Comparison of ENCODE assay signal across 20 cellular contexts in the genomic region with DNA sequence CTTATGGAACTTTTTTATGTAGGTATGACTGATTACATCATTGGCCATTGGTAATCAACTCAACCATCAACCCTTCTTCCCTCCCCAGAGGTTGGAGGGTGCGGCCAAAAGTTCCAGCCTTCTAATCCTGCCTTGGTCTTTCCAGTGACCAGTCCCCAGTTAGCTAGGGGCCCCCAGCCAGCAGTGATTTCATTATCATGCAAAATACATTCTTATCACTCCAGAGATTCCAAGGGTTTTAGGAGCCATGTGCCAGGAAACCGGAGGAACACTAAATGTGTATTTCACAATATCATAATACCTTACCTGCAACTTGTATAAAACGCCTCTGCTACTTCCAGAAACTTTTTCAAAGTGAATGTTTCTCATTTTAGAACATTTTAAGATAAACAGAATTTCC.
DNase-seq lines count a peak whose midpoint lies in the region; ATAC-seq, FAIRE-seq and TF ChIP-seq lines count a peak whose summit lies in the region.
"Had no signal": no experiment of that assay in that cellular context is flagged by ENCODE, and none has a peak within 500 bp of the region (broad histone marks: within the 10 kb centered on the region; RNA-seq: fewer than 3 reads in every experiment).

No MANE protein-coding gene starts in this region.

- H3K4me1 ChIP-seq in HAP-1: peaks cover 11% of the 10 kb centered on the region
- H3K4me1 ChIP-seq in astrocyte (ENCODE audit: insufficient read depth, low read length): no peaks in the 10 kb centered on the region
- no peaks in the 10 kb centered on the region for H3K4me1 ChIP-seq in mesendoderm (ENCODE audit: control insufficient read depth, low read depth, low read length)
- H3K4me1 ChIP-seq: A549 had no signal

- no peaks in the 10 kb centered on the region for H4K20me1 ChIP-seq in astrocyte (ENCODE audit: insufficient read depth, low read length)

- H3K79me1 ChIP-seq in mesendoderm (ENCODE audit: low read length): no peaks in the 10 kb centered on the region

- no peak for TF ChIP-seq CTCF in astrocyte (IDR thresholded peaks at IDR 0.05; ENCODE audit: insufficient read depth, low read depth, low read length)

- H3K36me3 ChIP-seq in HAP-1 (replicated peaks) (no peaks in the 10 kb centered on the region), astrocyte (ENCODE audit: insufficient read depth, low read length) (no peaks in the 10 kb centered on the region), mesendoderm (ENCODE audit: control insufficient read depth, insufficient read depth, low read length) (no peaks in the 10 kb centered on the region)
- H3K36me3 ChIP-seq: BE2C had no signal

- H3K27ac ChIP-seq in astrocyte (ENCODE audit: low read depth, low read length): no peak overlapping the region
- H3K27ac ChIP-seq in mesendoderm (ENCODE audit: low read depth, low read length): no peak overlapping the region
- H3K27ac ChIP-seq: A549, GM23248 had no signal

- H3K27me3 ChIP-seq in HAP-1 (ENCODE audit: low read depth) (no peaks in the 10 kb centered on the region), astrocyte (ENCODE audit: insufficient read depth, low read length) (no peaks in the 10 kb centered on the region), mesendoderm (ENCODE audit: insufficient read depth, low read length, poor library complexity) (no peaks in the 10 kb centered on the region)
- H3K27me3 ChIP-seq: BE2C had no signal

- no peak for FAIRE-seq in astrocyte (lab: Jason Lieb, UNC)
- FAIRE-seq: A549, GM12878 had no signal

- no peak overlapping the region for H3K4me3 Mint-ChIP-seq in astrocyte (ENCODE audit: unreplicated experiment)

- H3K4me2 ChIP-seq in astrocyte (ENCODE audit: low read length): no peak overlapping the region
- H3K4me2 ChIP-seq in mesendoderm (ENCODE audit: low read length): no peak overlapping the region
- H3K4me2 ChIP-seq: A549 had no signal

- H3K9me3 Mint-ChIP-seq in astrocyte (ENCODE audit: unreplicated experiment): peaks cover 7% of the 10 kb centered on the region

- ATAC-seq in GM18505 (IDR thresholded peaks at IDR 0.05; ENCODE audit: unreplicated experiment) (no peak), GM21619 (IDR thresholded peaks at IDR 0.05; ENCODE audit: unreplicated experiment) (no peak)
- ATAC-seq: A549, GM12878, Panc1, SK-N-SH treated with all-trans-retinoic acid at 6 μM for 48 hours had no signal

- no peak overlapping the region for H2BK15ac ChIP-seq in mesendoderm (replicated peaks; ENCODE audit: low read depth)

- H3K23ac ChIP-seq in mesendoderm (ENCODE audit: low read length): no peak overlapping the region

- H2AK5ac ChIP-seq in mesendoderm (ENCODE audit: low read length): no peak overlapping the region

- no peak overlapping the region for H4K8ac ChIP-seq in mesendoderm (ENCODE audit: low read depth, low read length)

- peaks cover 3% of the 10 kb centered on the region for H3K36me3 Mint-ChIP-seq in astrocyte (ENCODE audit: low read depth, unreplicated experiment)

- peak; percentile 12 to 30 for DNase-seq in HAP-1 (ENCODE audit: low spot score in 2 of 2)
- DNase-seq in astrocyte (ENCODE audit: low read depth): peak; percentile 3
- DNase-seq in mesendoderm: peak; percentile 79
- no peak for DNase-seq in NCI-H1092 treated with DMSO at 0.1 percent for 48 hours (lab: John Stamatoyannopoulos, UW)
- no peak for DNase-seq in NCI-H510A (lab: John Stamatoyannopoulos, UW)
- DNase-seq: BE2C, EL, GM23248, Kasumi-1, NCI-H1417 treated with DMSO at 0.1 percent for 48 hours, NCI-H187 treated with DMSO at 0.1 percent for 48 hours, NCI-H2107, NCI-H748 treated with DMSO at 0.1 percent for 48 hours, SIG-M5 had no signal

- TF ChIP-seq POLR2A in GM18505 (IDR thresholded peaks at IDR 0.05; ENCODE audit: borderline replicate concordance, extremely low read depth, insufficient read depth, insufficient read length): no peak

- H2AFZ ChIP-seq in astrocyte (ENCODE audit: low read depth, low read length): no peak overlapping the region
- H2AFZ ChIP-seq: GM23248 had no signal

- no peak overlapping the region for H3K4me3 ChIP-seq in HAP-1
- no peak overlapping the region for H3K4me3 ChIP-seq in astrocyte (ENCODE audit: insufficient read depth, low read depth, low read length)
- no peak overlapping the region for H3K4me3 ChIP-seq in mesendoderm (ENCODE audit: low read length)
- H3K4me3 ChIP-seq: A549, GM12878, GM23248 had no signal

- H3K27ac Mint-ChIP-seq in astrocyte (ENCODE audit: unreplicated experiment): no peak overlapping the region

- H3K4me1 Mint-ChIP-seq in astrocyte (ENCODE audit: low read depth, unreplicated experiment): no peaks in the 10 kb centered on the region

- H3K9ac ChIP-seq in astrocyte (ENCODE audit: low read length) (no peak overlapping the region), mesendoderm (ENCODE audit: low read length) (no peak overlapping the region)
- H3K9ac ChIP-seq: GM23248 had no signal

- H3K27me3 Mint-ChIP-seq in astrocyte (ENCODE audit: low read depth, unreplicated experiment): no peaks in the 10 kb centered on the region

- H2BK5ac ChIP-seq in mesendoderm (ENCODE audit: low read length): no peak overlapping the region

- no peak overlapping the region for H3K56ac ChIP-seq in mesendoderm (ENCODE audit: low read length)

- no peak overlapping the region for H3K18ac ChIP-seq in mesendoderm (ENCODE audit: low read length)

- H3K79me2 ChIP-seq in astrocyte (ENCODE audit: insufficient read depth, low read length) (no peaks in the 10 kb centered on the region), mesendoderm (ENCODE audit: control insufficient read depth, insufficient read depth, low read length) (no peaks in the 10 kb centered on the region)

- WGBS in mesendoderm (ENCODE audit: extremely low coverage, insufficient coverage, low lambda C conversion rate): no CpG with 5 or more reads among the region's 3 CpGs

- H4K5ac ChIP-seq in mesendoderm (ENCODE audit: low read length): no peak overlapping the region

- peaks cover 7% of the 10 kb centered on the region; the same call in 1 of the 2 replicates for H3K9me3 ChIP-seq in HAP-1
- H3K9me3 ChIP-seq in astrocyte (ENCODE audit: insufficient read depth, low read depth, low read length): no peaks in the 10 kb centered on the region
- H3K9me3 ChIP-seq: A549, BE2C had no signal

- in situ Hi-C loops in HAP-1 (cut with MboI; ENCODE audit: low sequenced_read_pairs): no loop called here

- no peak overlapping the region for H2BK120ac ChIP-seq in mesendoderm (ENCODE audit: low read depth, low read length)

- H3K4ac ChIP-seq in mesendoderm (ENCODE audit: low read depth, low read length): no peak overlapping the region

Comparison
In these comparisons a context has a peak if more than half of its experiments do, and no peak if none do; other contexts are left out.
1. DNase-seq: peak in HAP-1 (2 of 2), astrocyte (single experiment) and mesendoderm (single experiment); none in NCI-H1092 treated with DMSO at 0.1 percent for 48 hours (single experiment) and NCI-H510A (single experiment).